In the genomic region with DNA sequence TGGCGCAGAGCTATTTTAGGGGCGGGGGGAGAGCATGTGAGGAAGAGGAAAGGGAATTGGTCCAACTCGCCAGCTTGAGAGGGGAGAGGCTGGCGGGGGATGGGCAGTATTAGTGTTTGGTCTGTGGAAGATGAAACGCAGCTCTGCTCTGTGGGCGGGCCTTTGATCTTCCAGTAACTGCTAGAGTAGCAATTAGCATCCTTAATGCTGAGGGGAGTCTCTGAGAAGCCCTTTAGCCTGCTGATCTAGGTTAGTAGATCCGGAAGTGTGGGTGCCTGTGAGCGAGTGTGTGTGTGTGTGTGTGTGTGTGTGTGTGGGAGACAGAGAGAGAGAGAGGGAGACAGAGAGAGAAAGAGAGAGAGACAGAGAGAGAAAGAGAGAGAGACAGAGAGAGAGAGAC, we compare ENCODE assay signal across 8 cellular contexts.
A peak's percentile ranks its signal among the peaks of the same experiment; 100 is the strongest.
DNase-seq lines count a peak whose midpoint lies in the region; ATAC-seq and TF ChIP-seq lines count a peak whose summit lies in the region.

No MANE protein-coding gene starts in this region.

- peak overlapping the region; percentile 86 for H3K27ac Mint-ChIP-seq in activated T-helper 17 cell treated with anti-CD3 and anti-CD28 coated beads, Interleukin-2, amount 50 U/mL, for 72 hours

- TF ChIP-seq CTCF in GM13977 (IDR thresholded peaks at IDR 0.05; ENCODE audit: extremely low read depth, insufficient read depth, missing control alignments) (no peak), right atrium auricular region (IDR thresholded peaks at IDR 0.05) (no peak)

- peak overlapping the region; percentile 78 for H3K4me3 Mint-ChIP-seq in activated T-helper 17 cell treated with anti-CD3 and anti-CD28 coated beads, Interleukin-2, amount 50 U/mL, for 72 hours

- H3K36me3 ChIP-seq in right atrium auricular region: no peaks in the 10 kb centered on the region

- no peak overlapping the region for H3K27ac ChIP-seq in right atrium auricular region

- peaks cover 0 to 10% of the 10 kb centered on the region in 2 donors for H3K4me1 ChIP-seq in right atrium auricular region

- no peaks in the 10 kb centered on the region for H3K27me3 Mint-ChIP-seq in activated T-helper 17 cell treated with anti-CD3 and anti-CD28 coated beads, Interleukin-2, amount 50 U/mL, for 72 hours

- H3K4me3 ChIP-seq in right atrium auricular region: peak overlapping the region; percentile 7 to 36

- no peaks in the 10 kb centered on the region for H3K36me3 Mint-ChIP-seq in activated T-helper 17 cell treated with anti-CD3 and anti-CD28 coated beads, Interleukin-2, amount 50 U/mL, for 72 hours (ENCODE audit: low read depth)

- no peaks in the 10 kb centered on the region for H3K27me3 ChIP-seq in right atrium auricular region

- in situ Hi-C loops in GM13977 (cut with MboI; ENCODE audit: low pct_unique_long_range_greater_than_20kb, low sequenced_read_pairs, unreplicated experiment): no loop called here

- DNase-seq in GM13977 (ENCODE audit: low spot score): peak; percentile 31
- peak; percentile 82 for DNase-seq in NCI-H82 (lab: John Stamatoyannopoulos, UW)
- no peak for DNase-seq in right atrium auricular region (ENCODE audit: low spot score)
- peak; percentile 70 for DNase-seq in stimulated activated CD4-positive, alpha-beta T cell treated with anti-CD3 and anti-CD28 coated beads, Interleukin-12 subunit alpha, Interleukin-12 subunit beta, amount 100 ng/mL, for 4 hours
- no peak for DNase-seq in NCI-H187 treated with DMSO at 0.1 percent for 48 hours (lab: John Stamatoyannopoulos, UW)

- no peaks in the 10 kb centered on the region for H3K9me3 ChIP-seq in right atrium auricular region

- peaks cover 60% of the 10 kb centered on the region for H3K4me1 Mint-ChIP-seq in activated T-helper 17 cell treated with anti-CD3 and anti-CD28 coated beads, Interleukin-2, amount 50 U/mL, for 72 hours

- ATAC-seq in activated T-helper 17 cell treated with anti-CD3 and anti-CD28 coated beads, Interleukin-2, amount 50 U/mL, for 72 hours (replicated peaks): peak; percentile 29
- no peak for ATAC-seq in GM21825 (IDR thresholded peaks at IDR 0.05; ENCODE audit: unreplicated experiment)
- no peak for ATAC-seq in HG03520 (IDR thresholded peaks at IDR 0.05; ENCODE audit: unreplicated experiment)

- peaks cover 10% of the 10 kb centered on the region for H3K9me3 Mint-ChIP-seq in activated T-helper 17 cell treated with anti-CD3 and anti-CD28 coated beads, Interleukin-2, amount 50 U/mL, for 72 hours

Comparison
In these comparisons a context has a peak if more than half of its experiments do, and no peak if none do; other contexts are left out.
1. DNase-seq: peak in GM13977 (single experiment), NCI-H82 (single experiment) and stimulated activated CD4-positive, alpha-beta T cell treated with anti-CD3 and anti-CD28 coated beads, Interleukin-12 subunit alpha, Interleukin-12 subunit beta, amount 100 ng/mL, for 4 hours (single experiment); none in right atrium auricular region (single experiment) and NCI-H187 treated with DMSO at 0.1 percent for 48 hours (single experiment).